Comparison of ENCODE assay signal across 10 cellular contexts in genomic region chr3:134294302-134294925, GRCh38. TPM values are rescaled to one million over a fixed set of nuclear protein-coding genes. Genes with fewer than 3 reads are reported as not detected.
DNase-seq lines count a peak whose midpoint lies in the region; ATAC-seq and TF ChIP-seq lines count a peak whose summit lies in the region.
"Had no signal": no experiment of that assay in that cellular context is flagged by ENCODE, and none has a peak within 500 bp of the region (broad histone marks: within the 10 kb centered on the region; RNA-seq: fewer than 3 reads in every experiment).

No MANE protein-coding gene starts in this region.

- peak overlapping the region; percentile 18 for H3K4me3 ChIP-seq in CD8-positive, alpha-beta memory T cell (ENCODE audit: low read length)
- H3K4me3 ChIP-seq in Loucy (ENCODE audit: low read length, poor library complexity, severe bottlenecking) (no peak overlapping the region), thyroid gland (replicated peaks in 1 of 3) (no peak overlapping the region), A673 (ENCODE audit: low read depth, low read length, poor library complexity, severe bottlenecking) (no peak overlapping the region)

- peaks cover 6 to 20% of the 10 kb centered on the region in 2 donors for H3K27me3 Mint-ChIP-seq in CD8-positive, alpha-beta memory T cell
- peaks cover 35% of the 10 kb centered on the region for H3K27me3 Mint-ChIP-seq in activated naive CD8-positive, alpha-beta T cell treated with anti-CD3 and anti-CD28 coated beads for 36 hours

- POLR2A ChIA-PET in CD8-positive, alpha-beta memory T cell (lab: Charles Lee), result interaction anchor here (1.3 to 1.6 kb wide), 2 partner anchors 44 to 192 kb away, joined by 4 to 6 read pairs; partner anchors contain the start of genes ANAPC13, CEP63 and RYK
- POLR2A ChIA-PET in A673 (lab: Charles Lee; ENCODE audit: low non-redundant PET), result no interaction called here

- H3K9me3 ChIP-seq in CD8-positive, alpha-beta memory T cell (ENCODE audit: low read length), result no peaks in the 10 kb centered on the region
- H3K9me3 ChIP-seq in Loucy (ENCODE audit: insufficient read depth, low read depth, low read length) (no peaks in the 10 kb centered on the region), thyroid gland (no peaks in the 10 kb centered on the region), A673 (ENCODE audit: low read depth, low read length, poor library complexity, severe bottlenecking) (peaks cover 6% of the 10 kb centered on the region)

- H2AFZ ChIP-seq in Loucy (ENCODE audit: low read length), result no peak overlapping the region

- intact Hi-C loops in thyroid gland (cut with DNase I) (no loop called here), A673 (cut with micrococcal nuclease; ENCODE audit: unreplicated experiment) (no loop called here)

- H3K36me3 Mint-ChIP-seq in CD8-positive, alpha-beta memory T cell, result no peaks in the 10 kb centered on the region
- H3K36me3 Mint-ChIP-seq in activated naive CD8-positive, alpha-beta T cell treated with anti-CD3 and anti-CD28 coated beads for 36 hours, result no peaks in the 10 kb centered on the region
- H3K36me3 Mint-ChIP-seq: activated naive CD4-positive, alpha-beta T cell treated with anti-CD3 and anti-CD28 coated beads, Interleukin-2, amount 50 U/mL, for 24 hours had no signal

- H3K4me2 ChIP-seq in Loucy (ENCODE audit: low read depth, low read length, poor library complexity, severe bottlenecking), result peak overlapping the region; percentile 6

- no peak overlapping the region for H3K9ac ChIP-seq in Loucy (ENCODE audit: low read depth, low read length, poor library complexity, severe bottlenecking)

- H3K9me3 Mint-ChIP-seq in CD8-positive, alpha-beta memory T cell, result no peaks in the 10 kb centered on the region
- peaks cover 5% of the 10 kb centered on the region for H3K9me3 Mint-ChIP-seq in activated naive CD8-positive, alpha-beta T cell treated with anti-CD3 and anti-CD28 coated beads for 36 hours
- H3K9me3 Mint-ChIP-seq: activated naive CD4-positive, alpha-beta T cell treated with anti-CD3 and anti-CD28 coated beads, Interleukin-2, amount 50 U/mL, for 24 hours had no signal

- no peaks in the 10 kb centered on the region for H3F3A ChIP-seq in Loucy (ENCODE audit: low read depth)

- no peaks in the 10 kb centered on the region for H3K27me3 ChIP-seq in CD8-positive, alpha-beta memory T cell (ENCODE audit: insufficient read depth, low read length, poor library complexity, severe bottlenecking)
- H3K27me3 ChIP-seq in Loucy (ENCODE audit: insufficient read depth, low read length, poor library complexity, severe bottlenecking) (no peaks in the 10 kb centered on the region), thyroid gland (no peaks in the 10 kb centered on the region), A673 (replicated peaks; ENCODE audit: insufficient read depth, low read depth, low read length, poor library complexity) (no peaks in the 10 kb centered on the region)

- CTCF ChIA-PET in CD8-positive, alpha-beta memory T cell (lab: Charles Lee), result interaction anchor here (0.7 to 2.3 kb wide), 3 partner anchors 14 to 192 kb away, joined by 3 to 5 read pairs (median 4); partner anchors contain the start of genes ANAPC13 and CEP63
- CTCF ChIA-PET in A673 (lab: Charles Lee), result no interaction called here

- H3K4me1 Mint-ChIP-seq in CD8-positive, alpha-beta memory T cell, result no peaks in the 10 kb centered on the region
- H3K4me1 Mint-ChIP-seq in activated naive CD8-positive, alpha-beta T cell treated with anti-CD3 and anti-CD28 coated beads for 36 hours, result peaks cover 2% of the 10 kb centered on the region

- 63 to 67% methylated on average over 5 of the region's 5 CpGs for WGBS in thyroid gland, 2 donors

- TF ChIP-seq CTCF in Loucy (conservative IDR thresholded peaks at IDR 0.05; ENCODE audit: low read length) (no peak), thyroid gland (IDR thresholded peaks at IDR 0.05) (no peak), A673 (conservative IDR thresholded peaks at IDR 0.05; ENCODE audit: low read depth, low read length) (no peak)

- peak; percentile 24 to 78 (median 66) for DNase-seq in CD8-positive, alpha-beta memory T cell
- peak; percentile 64 for DNase-seq in activated naive CD8-positive, alpha-beta T cell treated with anti-CD3 and anti-CD28 coated beads for 36 hours
- no peak for DNase-seq in OCI-M2 (lab: John Stamatoyannopoulos, UW; ENCODE audit: unreplicated experiment)
- no peak for DNase-seq in thyroid gland
- DNase-seq in A673 (ENCODE audit: low spot score), result no peak
- DNase-seq in cerebellar cortex (ENCODE audit: low spot score), result no peak

- H3K9me2 ChIP-seq in Loucy (replicated peaks; ENCODE audit: low read depth, low read length), result no peaks in the 10 kb centered on the region

- peak; percentile 100 for ATAC-seq in GM21526 (IDR thresholded peaks at IDR 0.05; ENCODE audit: low FRiP score, unreplicated experiment)

- no peak overlapping the region for H3K27ac ChIP-seq in CD8-positive, alpha-beta memory T cell (ENCODE audit: low read depth, low read length)
- H3K27ac ChIP-seq in thyroid gland (no peak overlapping the region), A673 (ENCODE audit: low read depth, low read length, poor library complexity, severe bottlenecking) (no peak overlapping the region)

- H3K36me3 ChIP-seq in CD8-positive, alpha-beta memory T cell (ENCODE audit: insufficient read depth, low read length), result no peaks in the 10 kb centered on the region
- H3K36me3 ChIP-seq in Loucy (ENCODE audit: insufficient read depth, low read length) (no peaks in the 10 kb centered on the region), thyroid gland (no peaks in the 10 kb centered on the region), A673 (ENCODE audit: insufficient read depth, low read length, poor library complexity, severe bottlenecking) (no peaks in the 10 kb centered on the region)

- H3K4me1 ChIP-seq in CD8-positive, alpha-beta memory T cell (ENCODE audit: insufficient read depth, low read length), result peaks cover 17% of the 10 kb centered on the region
- H3K4me1 ChIP-seq in Loucy (ENCODE audit: insufficient read depth, low read length, poor library complexity, severe bottlenecking) (peaks cover 8% of the 10 kb centered on the region), thyroid gland (peaks cover 15 to 22% of the 10 kb centered on the region in 2 donors), A673 (ENCODE audit: insufficient read depth, low read length, poor library complexity, severe bottlenecking) (peaks cover 10% of the 10 kb centered on the region)

- no peak for TF ChIP-seq POLR2A in thyroid gland (IDR thresholded peaks at IDR 0.05)

- no peaks in the 10 kb centered on the region for H4K20me1 ChIP-seq in Loucy (ENCODE audit: insufficient read depth, low read length, poor library complexity, severe bottlenecking)

- H3K27ac Mint-ChIP-seq in CD8-positive, alpha-beta memory T cell, result no peak overlapping the region
- no peak overlapping the region for H3K27ac Mint-ChIP-seq in activated naive CD8-positive, alpha-beta T cell treated with anti-CD3 and anti-CD28 coated beads for 36 hours
- H3K27ac Mint-ChIP-seq: activated naive CD4-positive, alpha-beta T cell treated with anti-CD3 and anti-CD28 coated beads, Interleukin-2, amount 50 U/mL, for 24 hours; nephron had no signal

- no TSS peak for BruUV-seq in A673 (replicated peaks; lab: Mats Ljungman, UMichigan)

- H3K79me2 ChIP-seq in Loucy (ENCODE audit: insufficient read depth, low read length), result no peaks in the 10 kb centered on the region

- no peak overlapping the region for H3K4me3 Mint-ChIP-seq in CD8-positive, alpha-beta memory T cell
- no peak overlapping the region for H3K4me3 Mint-ChIP-seq in activated naive CD8-positive, alpha-beta T cell treated with anti-CD3 and anti-CD28 coated beads for 36 hours
- H3K4me3 Mint-ChIP-seq: activated naive CD4-positive, alpha-beta T cell treated with anti-CD3 and anti-CD28 coated beads, Interleukin-2, amount 50 U/mL, for 24 hours; nephron had no signal

RNA-seq across cellular contexts. Expression of gene RYK, which starts 43.8 kb away (rescaled TPM):
- 10 to 100 TPM; 23.0 to 26.1 TPM for total RNA-seq in CD8-positive, alpha-beta memory T cell
- 13.3 TPM for polyA plus RNA-seq in CD8-positive, alpha-beta memory T cell
- total RNA-seq in activated naive CD8-positive, alpha-beta T cell treated with anti-CD3 and anti-CD28 coated beads for 36 hours, result 10 to 100 TPM; 18.7 to 21.0 TPM
- total RNA-seq in thyroid gland (100 to 1,000 TPM in 2 of 4 donors, 10 to 100 TPM in 2; 95.2 to 168 (median 108) TPM), A673 (2021) (47.8 and 48.9 TPM in 2 replicates)

Comparison
In these comparisons a context has a peak if more than half of its experiments do, and no peak if none do; other contexts are left out.
1. DNase-seq: peak in CD8-positive, alpha-beta memory T cell (5 of 5) and activated naive CD8-positive, alpha-beta T cell treated with anti-CD3 and anti-CD28 coated beads for 36 hours (single experiment); none in OCI-M2 (single experiment), thyroid gland (0 of 2), A673 (single experiment) and cerebellar cortex (single experiment).